In the genomic region with DNA sequence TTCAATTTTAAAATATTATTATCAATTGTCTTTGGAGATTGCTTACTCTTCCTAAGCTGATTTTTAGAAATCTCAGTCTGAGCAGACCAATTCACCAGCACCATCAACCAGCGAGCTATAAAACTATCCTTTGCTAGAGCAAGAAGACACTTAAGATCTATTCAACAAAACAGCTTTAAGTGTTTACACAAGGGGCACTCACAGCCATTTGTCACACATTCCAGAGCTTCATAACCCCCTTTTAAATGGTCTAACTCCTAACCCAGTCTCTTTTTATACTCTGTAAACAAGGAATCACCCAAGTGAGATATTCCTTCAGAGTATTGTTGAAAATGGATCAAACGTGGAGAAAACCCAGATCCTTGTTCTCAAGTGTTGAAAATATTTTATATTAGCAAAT, we compare ENCODE assay signal across 18 cellular contexts.
A peak's percentile ranks its signal among the peaks of the same experiment; 100 is the strongest.
DNase-seq lines count a peak whose midpoint lies in the region; ATAC-seq, FAIRE-seq and TF ChIP-seq lines count a peak whose summit lies in the region.
"Had no signal": no experiment of that assay in that cellular context is flagged by ENCODE, and none has a peak within 500 bp of the region (broad histone marks: within the 10 kb centered on the region; RNA-seq: fewer than 3 reads in every experiment).

No MANE protein-coding gene starts in this region.

- H3K36me3 ChIP-seq in SJCRH30 (no peaks in the 10 kb centered on the region), pancreas (no peaks in the 10 kb centered on the region)
- H3K36me3 ChIP-seq: BLaER1 had no signal

- peaks cover 26% of the 10 kb centered on the region for H3K4me1 ChIP-seq in SJCRH30
- peaks cover 0 to 3% (median 0%) of the 10 kb centered on the region in 3 donors for H3K4me1 ChIP-seq in pancreas
- H3K4me1 ChIP-seq: BLaER1, Caco-2 had no signal

- H3K36me3 Mint-ChIP-seq in nephron progenitor cell (ENCODE audit: low read depth): peaks cover 8% of the 10 kb centered on the region
- H3K36me3 Mint-ChIP-seq: CD8-positive, alpha-beta memory T cell had no signal

- no peak overlapping the region for H3K4me3 Mint-ChIP-seq in nephron progenitor cell
- H3K4me3 Mint-ChIP-seq: CD8-positive, alpha-beta memory T cell; H9 had no signal

- H3K27me3 Mint-ChIP-seq in nephron progenitor cell (ENCODE audit: low read depth, poor library complexity): peaks cover 3% of the 10 kb centered on the region
- H3K27me3 Mint-ChIP-seq: CD8-positive, alpha-beta memory T cell had no signal

- H3K4me3 ChIP-seq in SJCRH30 (no peak overlapping the region), pancreas (no peak overlapping the region)
- H3K4me3 ChIP-seq: BLaER1 had no signal

- H3K9me3 Mint-ChIP-seq in nephron progenitor cell: peaks cover 11% of the 10 kb centered on the region

- ATAC-seq in pancreas: no peak

- H3K27ac Mint-ChIP-seq in nephron progenitor cell: peak overlapping the region; percentile 15
- H3K27ac Mint-ChIP-seq: CD8-positive, alpha-beta memory T cell; H9 had no signal

- no peak for TF ChIP-seq CTCF in nephron progenitor cell (IDR thresholded peaks at IDR 0.05)
- TF ChIP-seq CTCF in pancreas (IDR thresholded peaks at IDR 0.05): no peak

- H3K9me3 ChIP-seq in SJCRH30 (replicated peaks) (no peaks in the 10 kb centered on the region), pancreas (no peaks in the 10 kb centered on the region)
- H3K9me3 ChIP-seq: BLaER1 had no signal

- H3K27ac ChIP-seq in SJCRH30 (peak overlapping the region; percentile 34; the same call in 1 of the 2 replicates), pancreas (no peak overlapping the region)
- H3K27ac ChIP-seq: BLaER1 had no signal

- intact Hi-C loops in pancreas (cut with DNase I): no loop called here

- no peaks in the 10 kb centered on the region for H3K27me3 ChIP-seq in SJCRH30
- no peaks in the 10 kb centered on the region for H3K27me3 ChIP-seq in pancreas
- H3K27me3 ChIP-seq: BLaER1 had no signal

- peak; percentile 37 for DNase-seq in NCI-H2029 treated with DMSO at 0.1 percent for 48 hours (lab: John Stamatoyannopoulos, UW)
- no peak for DNase-seq in NCI-H2029 (lab: John Stamatoyannopoulos, UW)
- peak; percentile 60 for DNase-seq in DMS79 treated with DMSO at 0.1 percent for 48 hours (lab: John Stamatoyannopoulos, UW)
- DNase-seq in SJCRH30: peak; percentile 30 to 64
- no peak for DNase-seq in nephron progenitor cell
- no peak for DNase-seq in pancreas
- no peak for DNase-seq in glomerular visceral epithelial cell (ENCODE audit: extremely low spot score)
- DNase-seq in SW 1271 (lab: John Stamatoyannopoulos, UW): no peak
- DNase-seq: 8988T; AML-193; Caco-2; CD8-positive, alpha-beta memory T cell; EL; GOT3; H9 had no signal

- 54 to 62% methylated on average over 2 of the region's 2 CpGs for WGBS in pancreas, 2 donors

- peaks cover 24% of the 10 kb centered on the region for H3K4me1 Mint-ChIP-seq in nephron progenitor cell
- H3K4me1 Mint-ChIP-seq: CD8-positive, alpha-beta memory T cell had no signal

- no peak for FAIRE-seq in pancreas (lab: Jason Lieb, UNC)
- FAIRE-seq: G401.6, GM12891 had no signal

Comparison
In these comparisons a context has a peak if more than half of its experiments do, and no peak if none do; other contexts are left out.
1. DNase-seq: peak in NCI-H2029 treated with DMSO at 0.1 percent for 48 hours (single experiment), DMS79 treated with DMSO at 0.1 percent for 48 hours (single experiment) and SJCRH30 (2 of 2); none in NCI-H2029 (single experiment), nephron progenitor cell (single experiment), pancreas (0 of 6), glomerular visceral epithelial cell (single experiment) and SW 1271 (0 of 2).